In genomic region chr1:27576846-27577245, GRCh38 we compare ENCODE assay signal across 11 cellular contexts. TPM values are rescaled to one million over a fixed set of nuclear protein-coding genes. Genes with fewer than 3 reads are reported as not detected.
DNase-seq lines count a peak whose midpoint lies in the region; ATAC-seq and TF ChIP-seq lines count a peak whose summit lies in the region.
"Had no signal": no experiment of that assay in that cellular context is flagged by ENCODE, and none has a peak within 500 bp of the region (broad histone marks: within the 10 kb centered on the region; RNA-seq: fewer than 3 reads in every experiment).

No MANE protein-coding gene starts in this region.

- H3K4me1 ChIP-seq in mucosa of rectum (ENCODE audit: control insufficient read depth in 2 of 2, insufficient read depth in 2 of 2, low read length in 2 of 2) (peaks cover 16 to 26% of the 10 kb centered on the region in 2 donors), subcutaneous abdominal adipose tissue (ENCODE audit: control insufficient read depth in 5 of 5, insufficient read depth in 5 of 5, low read length in 5 of 5) (peaks cover 6 to 62% (median 57%) of the 10 kb centered on the region in 5 donors)

- DNase-seq in LHCN-M2 (ENCODE audit: low read depth) (peak; percentile 57), chondrocyte (ENCODE audit: low spot score) (no peak), NCI-H446 (lab: John Stamatoyannopoulos, UW) (no peak), GDM1 (lab: John Stamatoyannopoulos, UW) (no peak)
- no peak for DNase-seq in activated CD4-positive, alpha-beta T cell treated with anti-CD3 and anti-CD28 coated beads, Interleukin-2, amount 50 U/mL, for 48 hours
- DNase-seq: activated CD4-positive, alpha-beta T cell treated with anti-CD3 and anti-CD28 coated beads for 1 hour; NCI-H1694 treated with DMSO at 0.1 percent for 48 hours had no signal

- H3K36me3 Mint-ChIP-seq in chondrocyte (ENCODE audit: low read depth) = peaks cover 3% of the 10 kb centered on the region

- H3K9ac ChIP-seq in mucosa of rectum (ENCODE audit: low read depth in 1 of 2, low read length in 2 of 2) = no peak overlapping the region
- H3K9ac ChIP-seq in subcutaneous abdominal adipose tissue (ENCODE audit: low read length in 5 of 5) = peak overlapping the region in 2 of 5 donors; percentile 1 to 28

- H3K9me3 Mint-ChIP-seq in chondrocyte (ENCODE audit: low read depth) = no peaks in the 10 kb centered on the region

- H3K4me3 Mint-ChIP-seq in chondrocyte (ENCODE audit: unreplicated experiment) = no peak overlapping the region

- H3K27me3 ChIP-seq in mucosa of rectum (ENCODE audit: control insufficient read depth in 2 of 2, insufficient read depth in 2 of 2, low read length in 2 of 2) (no peaks in the 10 kb centered on the region), subcutaneous abdominal adipose tissue (ENCODE audit: control insufficient read depth in 5 of 5, insufficient read depth in 4 of 5, low read length in 5 of 5) (no peaks in the 10 kb centered on the region)

- ATAC-seq in HG03280 (IDR thresholded peaks at IDR 0.05; ENCODE audit: unreplicated experiment) = no peak

- H3K4me1 Mint-ChIP-seq in chondrocyte (ENCODE audit: low read depth) = peaks cover 71% of the 10 kb centered on the region

- H3K9me3 ChIP-seq in mucosa of rectum (ENCODE audit: control insufficient read depth in 2 of 2, low read length in 2 of 2) (no peaks in the 10 kb centered on the region), subcutaneous abdominal adipose tissue (ENCODE audit: control insufficient read depth in 5 of 5, low read length in 5 of 5) (no peaks in the 10 kb centered on the region)
- H3K9me3 ChIP-seq: neutrophil had no signal

- H3K27ac ChIP-seq in mucosa of rectum (ENCODE audit: low read depth in 2 of 2, low read length in 2 of 2) (peak overlapping the region; percentile 2 to 3), subcutaneous abdominal adipose tissue (ENCODE audit: low read depth, low read length) (peak overlapping the region; percentile 35)
- H3K27ac ChIP-seq: neutrophil had no signal

- peak overlapping the region; percentile 73 for H3K27ac Mint-ChIP-seq in chondrocyte (ENCODE audit: unreplicated experiment)

- H3K27me3 Mint-ChIP-seq in chondrocyte (ENCODE audit: low read depth) = no peaks in the 10 kb centered on the region

- no peak for TF ChIP-seq CTCF in chondrocyte (IDR thresholded peaks at IDR 0.05)

- H3K36me3 ChIP-seq in mucosa of rectum (ENCODE audit: control insufficient read depth in 2 of 2, insufficient read depth in 2 of 2, low read length in 2 of 2) (no peaks in the 10 kb centered on the region), subcutaneous abdominal adipose tissue (ENCODE audit: control insufficient read depth in 5 of 5, insufficient read depth in 5 of 5, low read length in 5 of 5) (no peaks in the 10 kb centered on the region)
- H3K36me3 ChIP-seq: neutrophil had no signal

- H3K4me3 ChIP-seq in mucosa of rectum (ENCODE audit: low read length in 2 of 2) (no peak overlapping the region), subcutaneous abdominal adipose tissue (ENCODE audit: low read depth in 1 of 5, low read length in 5 of 5) (no peak overlapping the region)

RNA-seq across cellular contexts. Expression of gene AHDC1, which starts 27.1 kb away (rescaled TPM):
- total RNA-seq in LHCN-M2 (2014; rRNA removed) (33.5 and 40.4 TPM in 2 replicates), chondrocyte (61.6 to 86.7 TPM (median 61.8 TPM) in 3 replicates)
- polyA plus RNA-seq in LHCN-M2 (2012) = 37.3 TPM

RNA-seq across cellular contexts. Expression of gene FGR, which starts 58.1 kb away (rescaled TPM):
- total RNA-seq in LHCN-M2 (2014; rRNA removed) = not detected in 2 replicates
- not detected for polyA plus RNA-seq in LHCN-M2 (2012)
- total RNA-seq in chondrocyte = not detected in 3 replicates
